Comparison of ENCODE assay signal across 14 cellular contexts in the genomic region with DNA sequence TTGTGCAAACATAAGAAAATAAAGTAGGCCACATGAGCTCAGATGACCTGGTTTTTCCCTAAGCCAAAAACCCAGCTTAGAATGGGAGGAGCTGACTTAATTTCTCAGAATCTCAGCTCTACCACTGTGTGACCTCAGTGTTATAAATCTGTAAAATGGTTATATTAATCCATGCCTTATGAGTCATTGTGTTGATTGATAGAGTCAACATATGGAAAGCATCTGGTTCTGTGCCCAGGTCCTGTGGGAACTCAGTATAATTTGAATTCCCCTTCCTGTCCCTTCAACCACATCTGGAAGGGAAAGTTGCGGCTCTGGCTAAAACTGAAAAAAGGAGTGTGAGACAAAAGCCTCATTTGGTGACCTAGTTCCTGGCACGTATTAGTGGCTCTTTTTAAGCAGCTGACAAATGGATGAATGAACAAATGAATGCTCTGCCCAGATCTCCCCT. TPM values are rescaled to one million over a fixed set of nuclear protein-coding genes. Genes with fewer than 3 reads are reported as not detected.
DNase-seq lines count a peak whose midpoint lies in the region; ATAC-seq, FAIRE-seq and TF ChIP-seq lines count a peak whose summit lies in the region.
"Had no signal": no experiment of that assay in that cellular context is flagged by ENCODE, and none has a peak within 500 bp of the region (broad histone marks: within the 10 kb centered on the region; RNA-seq: fewer than 3 reads in every experiment).

No MANE protein-coding gene starts in this region.

- H3K4me3 Mint-ChIP-seq in T-helper 17 cell: peak overlapping the region; percentile 62

- no peaks in the 10 kb centered on the region for H3K27me3 ChIP-seq in gastroesophageal sphincter

- H3K9me3 ChIP-seq in T-helper 17 cell (ENCODE audit: control insufficient read depth, low read length, poor library complexity, severe bottlenecking) (no peaks in the 10 kb centered on the region), gastroesophageal sphincter (peaks cover 0 to 8% (median 0%) of the 10 kb centered on the region in 3 donors)

- H3K4me3 ChIP-seq in foreskin fibroblast (ENCODE audit: low read depth in 1 of 2, low read length in 2 of 2) (no peak overlapping the region), gastroesophageal sphincter (no peak overlapping the region)
- H3K4me3 ChIP-seq: coronary artery, stomach had no signal

- TF ChIP-seq CTCF in foreskin fibroblast (IDR thresholded peaks at IDR 0.05; ENCODE audit: low read depth, low read length) (no peak), gastroesophageal sphincter (IDR thresholded peaks at IDR 0.05) (no peak)

- no peaks in the 10 kb centered on the region for H3K36me3 Mint-ChIP-seq in T-helper 17 cell (ENCODE audit: low read depth)

- peak; percentile 49 for FAIRE-seq in GM18507 (lab: Jason Lieb, UNC)

- ATAC-seq in T-helper 17 cell: peak; percentile 83
- ATAC-seq in gastroesophageal sphincter: no peak

- no peak overlapping the region for H3K27ac ChIP-seq in gastroesophageal sphincter
- H3K27ac ChIP-seq: 22Rv1, coronary artery, stomach had no signal

- no peaks in the 10 kb centered on the region for H3K27me3 Mint-ChIP-seq in T-helper 17 cell

- TF ChIP-seq POLR2A in gastroesophageal sphincter (IDR thresholded peaks at IDR 0.05): no peak

- WGBS in gastroesophageal sphincter (ENCODE audit: low coverage in 1 of 2), 2 donors: 20 to 51% methylated on average over 2 of the region's 2 CpGs

- no peak for TF ChIP-seq EP300 in gastroesophageal sphincter (IDR thresholded peaks at IDR 0.05)

- H3K36me3 ChIP-seq in gastroesophageal sphincter: peaks cover 0 to 16% of the 10 kb centered on the region in 2 donors
- H3K36me3 ChIP-seq: stomach had no signal

- peaks cover 23% of the 10 kb centered on the region for H3K4me1 Mint-ChIP-seq in T-helper 17 cell

- H3K27ac Mint-ChIP-seq in T-helper 17 cell: peak overlapping the region; percentile 96

- DNase-seq in DMS 273 (lab: John Stamatoyannopoulos, UW; ENCODE audit: unreplicated experiment) (peak; percentile 53), DMS 273 treated with DMSO at 0.1 percent for 48 hours (lab: John Stamatoyannopoulos, UW) (no peak), GM18507 (ENCODE audit: extremely low spot score, insufficient read length, low read depth) (no peak), T-helper 17 cell (no peak), foreskin fibroblast (peak; percentile 29 to 41), GM19238 (ENCODE audit: insufficient read length, low spot score) (no peak), COLO829 (ENCODE audit: low spot score) (no peak)
- DNase-seq: mammary epithelial cell, NCI-H1417, SHP77 treated with DMSO at 0.1 percent for 48 hours, stomach had no signal

- H3K4me1 ChIP-seq in gastroesophageal sphincter: peaks cover 0 to 11% (median 0%) of the 10 kb centered on the region in 3 donors

RNA-seq across cellular contexts. Expression of gene TMEM177, which starts 25.7 kb away (rescaled TPM):
- total RNA-seq in T-helper 17 cell (1 to 10 TPM; 3.1 to 4.1 TPM), gastroesophageal sphincter (10 to 100 TPM in 1 of 4 donors, 1 to 10 TPM in 3; 3.6 to 13.1 (median 7.4) TPM)

RNA-seq across cellular contexts. Expression of gene PTPN4, which starts 55.0 kb away (rescaled TPM):
- total RNA-seq in T-helper 17 cell (100 to 1,000 TPM; 128 to 149 TPM), gastroesophageal sphincter (10 to 100 TPM; 15.6 to 50.1 (median 30.7) TPM)

Comparison
In these comparisons a context has a peak if more than half of its experiments do, and no peak if none do; other contexts are left out.
1. DNase-seq: peak in DMS 273 (single experiment) and foreskin fibroblast (2 of 2); none in DMS 273 treated with DMSO at 0.1 percent for 48 hours (single experiment), GM18507 (single experiment), T-helper 17 cell (0 of 3), GM19238 (single experiment) and COLO829 (single experiment).